20 cellular contexts compared by ENCODE assay signal in genomic region chr10:62911210-62911963, GRCh38.
DNase-seq lines count a peak whose midpoint lies in the region; ATAC-seq and TF ChIP-seq lines count a peak whose summit lies in the region.
"Had no signal": no experiment of that assay in that cellular context is flagged by ENCODE, and none has a peak within 500 bp of the region (broad histone marks: within the 10 kb centered on the region; RNA-seq: fewer than 3 reads in every experiment).

No MANE protein-coding gene starts in this region.

- H3K4me1 Mint-ChIP-seq in neural crest cell (peaks cover 44% of the 10 kb centered on the region), T-helper 17 cell (no peaks in the 10 kb centered on the region)
- H3K4me1 Mint-ChIP-seq in activated CD8-positive, alpha-beta T cell treated with anti-CD3 and anti-CD28 coated beads, Interleukin-2, amount 10 ng/mL, durations not matched to agents 7 days and 5 days (ENCODE audit: low read depth) = no peaks in the 10 kb centered on the region
- H3K4me1 Mint-ChIP-seq: activated naive CD8-positive, alpha-beta T cell treated with anti-CD3 and anti-CD28 coated beads for 36 hours had no signal

- H3K36me3 Mint-ChIP-seq in neural crest cell (ENCODE audit: low read depth) = peaks cover 3% of the 10 kb centered on the region
- H3K36me3 Mint-ChIP-seq in activated CD8-positive, alpha-beta T cell treated with anti-CD3 and anti-CD28 coated beads, Interleukin-2, amount 10 ng/mL, durations not matched to agents 7 days and 5 days (ENCODE audit: low read depth) = no peaks in the 10 kb centered on the region
- H3K36me3 Mint-ChIP-seq in T-helper 17 cell (ENCODE audit: low read depth) = no peaks in the 10 kb centered on the region
- H3K36me3 Mint-ChIP-seq: activated naive CD8-positive, alpha-beta T cell treated with anti-CD3 and anti-CD28 coated beads for 36 hours; naive thymus-derived CD8-positive, alpha-beta T cell had no signal

- H3K4me1 ChIP-seq in OCI-LY7 (ENCODE audit: insufficient read depth, low read length, poor library complexity, severe bottlenecking) = peaks cover 47% of the 10 kb centered on the region
- H3K4me1 ChIP-seq: foreskin keratinocyte, Peyer's patch had no signal

- POLR2A ChIA-PET in OCI-LY7 (lab: Charles Lee) = interaction anchor here (0.6 to 1.9 kb wide), 4 partner anchors 9 to 94 kb away, joined by 3 to 7 read pairs (median 3); no protein-coding TSS in a partner anchor
- POLR2A ChIA-PET in activated CD8-positive, alpha-beta T cell treated with anti-CD3 and anti-CD28 coated beads, Interleukin-2, amount 10 ng/mL, durations not matched to agents 7 days and 5 days (lab: Charles Lee) = no interaction called here

- H3K27me3 Mint-ChIP-seq in neural crest cell (ENCODE audit: low read depth) = no peaks in the 10 kb centered on the region
- peaks cover 10% of the 10 kb centered on the region for H3K27me3 Mint-ChIP-seq in activated CD8-positive, alpha-beta T cell treated with anti-CD3 and anti-CD28 coated beads, Interleukin-2, amount 10 ng/mL, durations not matched to agents 7 days and 5 days (ENCODE audit: low read depth)
- peaks cover 27% of the 10 kb centered on the region for H3K27me3 Mint-ChIP-seq in T-helper 17 cell
- H3K27me3 Mint-ChIP-seq: effector memory CD8-positive, alpha-beta T cell had no signal

- BruUV-seq in OCI-LY7 (replicated peaks; lab: Mats Ljungman, UMichigan) = no TSS peak

- no peaks in the 10 kb centered on the region for H4K20me1 ChIP-seq in OCI-LY7 (ENCODE audit: insufficient read depth, low read length)

- DNase-seq in C1 segment of cervical spinal cord (lab: John Stamatoyannopoulos, UW) = peak in 8 of 14 donors; percentile 3 to 53 (median 16)
- no peak for DNase-seq in OCI-LY7 (ENCODE audit: low spot score)
- DNase-seq in head of caudate nucleus = peak in 31 of 42 donors; percentile 4 to 77 (median 41)
- DNase-seq in neural crest cell (ENCODE audit: low read depth, low spot score) = peak; percentile 36
- DNase-seq in activated CD8-positive, alpha-beta T cell treated with anti-CD3 and anti-CD28 coated beads, Interleukin-2, amount 10 ng/mL, durations not matched to agents 7 days and 5 days = no peak
- DNase-seq in T-helper 17 cell = no peak
- DNase-seq in NCI-H446 (lab: John Stamatoyannopoulos, UW) = no peak
- DNase-seq: ACHN; activated CD8-positive, alpha-beta memory T cell treated with anti-CD3 and anti-CD28 coated beads, Interleukin-2, amount 50 U/mL, for 4 hours; activated naive CD8-positive, alpha-beta T cell treated with anti-CD3 and anti-CD28 coated beads for 36 hours; effector memory CD8-positive, alpha-beta T cell; foreskin keratinocyte; left cardiac atrium; MG63; naive thymus-derived CD8-positive, alpha-beta T cell; NCI-H187 treated with DMSO at 0.1 percent for 48 hours; NCI-H69; Peyer's patch; tibial artery had no signal

- no peaks in the 10 kb centered on the region for H3K79me2 ChIP-seq in OCI-LY7 (ENCODE audit: insufficient read depth, low read depth, low read length)

- no peak for ATAC-seq in activated CD8-positive, alpha-beta T cell treated with anti-CD3 and anti-CD28 coated beads, Interleukin-2, amount 10 ng/mL, durations not matched to agents 7 days and 5 days
- ATAC-seq in T-helper 17 cell (no peak), HG03045 (IDR thresholded peaks at IDR 0.05; ENCODE audit: unreplicated experiment) (no peak)
- ATAC-seq: effector memory CD8-positive, alpha-beta T cell; foreskin keratinocyte; left cardiac atrium; naive thymus-derived CD8-positive, alpha-beta T cell had no signal

- H3K27ac ChIP-seq in OCI-LY7 (ENCODE audit: low read depth, low read length, poor library complexity, severe bottlenecking) = peak overlapping the region; percentile 9
- H3K27ac ChIP-seq: foreskin keratinocyte, Peyer's patch, tibial artery had no signal

- peak overlapping the region; percentile 77 for H2AFZ ChIP-seq in OCI-LY7 (ENCODE audit: low read length)

- H3K9me3 ChIP-seq in OCI-LY7 (ENCODE audit: low read length) = no peaks in the 10 kb centered on the region
- no peaks in the 10 kb centered on the region for H3K9me3 ChIP-seq in T-helper 17 cell (ENCODE audit: control insufficient read depth, low read length, poor library complexity, severe bottlenecking)
- H3K9me3 ChIP-seq: MG63, Peyer's patch, tibial artery had no signal

- intact Hi-C loops in OCI-LY7 (cut with micrococcal nuclease; ENCODE audit: unreplicated experiment) = no loop called here
- intact Hi-C loops in head of caudate nucleus (cut with DNase I) = no loop called here

- H3K9me3 Mint-ChIP-seq in neural crest cell = peaks cover 15% of the 10 kb centered on the region
- H3K9me3 Mint-ChIP-seq in activated CD8-positive, alpha-beta T cell treated with anti-CD3 and anti-CD28 coated beads, Interleukin-2, amount 10 ng/mL, durations not matched to agents 7 days and 5 days (ENCODE audit: insufficient read depth) = no peaks in the 10 kb centered on the region
- H3K9me3 Mint-ChIP-seq: activated naive CD8-positive, alpha-beta T cell treated with anti-CD3 and anti-CD28 coated beads for 36 hours; effector memory CD8-positive, alpha-beta T cell; naive thymus-derived CD8-positive, alpha-beta T cell had no signal

- H3K9me2 ChIP-seq in OCI-LY7 (ENCODE audit: insufficient read depth, low read length) = no peaks in the 10 kb centered on the region

- no peak overlapping the region for H3K4me3 ChIP-seq in OCI-LY7 (ENCODE audit: low read depth, low read length, poor library complexity, severe bottlenecking)
- H3K4me3 ChIP-seq: MG63, Peyer's patch, tibial artery had no signal

- peak overlapping the region; percentile 49 for H3K4me3 Mint-ChIP-seq in neural crest cell
- H3K4me3 Mint-ChIP-seq in activated CD8-positive, alpha-beta T cell treated with anti-CD3 and anti-CD28 coated beads, Interleukin-2, amount 10 ng/mL, durations not matched to agents 7 days and 5 days = no peak overlapping the region
- no peak overlapping the region for H3K4me3 Mint-ChIP-seq in T-helper 17 cell
- H3K4me3 Mint-ChIP-seq: activated naive CD8-positive, alpha-beta T cell treated with anti-CD3 and anti-CD28 coated beads for 36 hours; effector memory CD8-positive, alpha-beta T cell; naive thymus-derived CD8-positive, alpha-beta T cell had no signal

- CTCF ChIA-PET in OCI-LY7 (lab: Charles Lee; ENCODE audit: unreplicated experiment) = no interaction called here
- CTCF ChIA-PET in activated CD8-positive, alpha-beta T cell treated with anti-CD3 and anti-CD28 coated beads, Interleukin-2, amount 10 ng/mL, durations not matched to agents 7 days and 5 days (lab: Charles Lee) = interaction anchor here (1.3 kb wide), 1 partner anchor 13 kb away, joined by 3 read pairs; no protein-coding TSS in a partner anchor

- H3K4me2 ChIP-seq in OCI-LY7 (ENCODE audit: low read length) = peak overlapping the region; percentile 58

- TF ChIP-seq CTCF in OCI-LY7 (conservative IDR thresholded peaks at IDR 0.05; ENCODE audit: low read length) (no peak), neural crest cell (conservative IDR thresholded peaks at IDR 0.05) (no peak)

- H3K36me3 ChIP-seq in OCI-LY7 (ENCODE audit: insufficient read depth, low read length) = no peaks in the 10 kb centered on the region
- H3K36me3 ChIP-seq: MG63, Peyer's patch, tibial artery had no signal

- H3K27ac Mint-ChIP-seq in neural crest cell (ENCODE audit: unreplicated experiment) (peak overlapping the region; percentile 91), T-helper 17 cell (no peak overlapping the region)
- no peak overlapping the region for H3K27ac Mint-ChIP-seq in activated CD8-positive, alpha-beta T cell treated with anti-CD3 and anti-CD28 coated beads, Interleukin-2, amount 10 ng/mL, durations not matched to agents 7 days and 5 days
- H3K27ac Mint-ChIP-seq: activated naive CD8-positive, alpha-beta T cell treated with anti-CD3 and anti-CD28 coated beads for 36 hours; effector memory CD8-positive, alpha-beta T cell had no signal

Comparison
In these comparisons a context has a peak if more than half of its experiments do, and no peak if none do; other contexts are left out.
1. DNase-seq: peak in C1 segment of cervical spinal cord (8 of 14), head of caudate nucleus (31 of 42) and neural crest cell (single experiment); none in OCI-LY7 (single experiment), activated CD8-positive, alpha-beta T cell treated with anti-CD3 and anti-CD28 coated beads, Interleukin-2, amount 10 ng/mL, durations not matched to agents 7 days and 5 days (single experiment), T-helper 17 cell (0 of 3) and NCI-H446 (0 of 2).